22 cellular contexts compared by ENCODE assay signal in genomic region chr11:134686418-134686817, GRCh38.
A peak's percentile ranks its signal among the peaks of the same experiment; 100 is the strongest.
DNase-seq lines count a peak whose midpoint lies in the region; ATAC-seq and TF ChIP-seq lines count a peak whose summit lies in the region.
"Had no signal": no experiment of that assay in that cellular context is flagged by ENCODE, and none has a peak within 500 bp of the region (broad histone marks: within the 10 kb centered on the region; RNA-seq: fewer than 3 reads in every experiment).

No MANE protein-coding gene starts in this region.

- no peak overlapping the region for H4K8ac ChIP-seq in neuronal stem cell (ENCODE audit: low read depth, low read length)

- no peak overlapping the region for H2BK5ac ChIP-seq in neuronal stem cell (ENCODE audit: low read length)

- no peak overlapping the region for H3K4ac ChIP-seq in neuronal stem cell (ENCODE audit: low read length)

- H2AK5ac ChIP-seq in neuronal stem cell (ENCODE audit: low read depth, low read length) = no peak overlapping the region

- no peaks in the 10 kb centered on the region for H3K9me3 Mint-ChIP-seq in GM23338
- peaks cover 3% of the 10 kb centered on the region; the same call in 1 of the 2 replicates for H3K9me3 Mint-ChIP-seq in WTC11
- no peaks in the 10 kb centered on the region for H3K9me3 Mint-ChIP-seq in progenitor cell of endocrine pancreas (ENCODE audit: low read depth)
- H3K9me3 Mint-ChIP-seq: CD14-positive monocyte had no signal

- no peaks in the 10 kb centered on the region for H3K79me2 ChIP-seq in GM23338 (replicated peaks; ENCODE audit: insufficient read depth)

- no peaks in the 10 kb centered on the region for H3K9me2 ChIP-seq in GM23338 (ENCODE audit: insufficient read depth)

- no peak overlapping the region for H3K9ac ChIP-seq in neuronal stem cell (ENCODE audit: low read depth, low read length, poor library complexity)

- POLR2A ChIA-PET in WTC11 (lab: Charles Lee) = no interaction called here

- no peak overlapping the region for H3K23ac ChIP-seq in neuronal stem cell (ENCODE audit: low read depth, low read length, poor library complexity)

- H3K27ac Mint-ChIP-seq in GM23338 (no peak overlapping the region), WTC11 (no peak overlapping the region), progenitor cell of endocrine pancreas (no peak overlapping the region)
- H3K27ac Mint-ChIP-seq: CD14-positive monocyte had no signal

- TF ChIP-seq POLR2A in tibial nerve (IDR thresholded peaks at IDR 0.05) = no peak

- ATAC-seq in GM23338 (peak; percentile 93), WTC11 (peak; percentile 67; the same call in 1 of the 2 replicates), HG03378 (IDR thresholded peaks at IDR 0.05; ENCODE audit: unreplicated experiment) (no peak)

- no peak for TF ChIP-seq CTCF in GM23338 (conservative IDR thresholded peaks at IDR 0.05; ENCODE audit: low read depth in 2 of 2)
- no peak for TF ChIP-seq CTCF in WTC11 (IDR thresholded peaks at IDR 0.05)
- TF ChIP-seq CTCF in progenitor cell of endocrine pancreas (IDR thresholded peaks at IDR 0.05; ENCODE audit: unreplicated experiment) = no peak
- no peak for TF ChIP-seq CTCF in tibial nerve (IDR thresholded peaks at IDR 0.05)

- H3F3A ChIP-seq in GM23338 (replicated peaks; ENCODE audit: low read depth) = no peaks in the 10 kb centered on the region

- H3K9me3 ChIP-seq in neuronal stem cell (replicated peaks in 1 of 2; ENCODE audit: control insufficient read depth in 2 of 2, insufficient read depth in 1 of 2, low read depth in 1 of 2, low read length in 2 of 2) (no peaks in the 10 kb centered on the region), tibial nerve (no peaks in the 10 kb centered on the region)
- H3K9me3 ChIP-seq: SJSA1 had no signal

- no peaks in the 10 kb centered on the region for H4K20me1 ChIP-seq in GM23338 (replicated peaks; ENCODE audit: insufficient read depth)

- no peak overlapping the region for H2BK15ac ChIP-seq in neuronal stem cell (ENCODE audit: low read length)

- H3K27ac ChIP-seq in GM23338 (ENCODE audit: low read depth) (no peak overlapping the region), neuronal stem cell (replicated peaks; ENCODE audit: low read length) (no peak overlapping the region), tibial nerve (no peak overlapping the region)
- H3K27ac ChIP-seq: RWPE1, SJSA1 had no signal

- DNase-seq in GM23338 (ENCODE audit: low spot score) = peak; percentile 54
- DNase-seq in WTC11 (ENCODE audit: low spot score) = no peak
- peak; percentile 69 for DNase-seq in iPS-NIHi7 (ENCODE audit: extremely low spot score)
- peak; percentile 12 for DNase-seq in neuronal stem cell (ENCODE audit: low spot score)
- no peak for DNase-seq in progenitor cell of endocrine pancreas (ENCODE audit: low spot score, unreplicated experiment)
- DNase-seq in GM19240 (ENCODE audit: insufficient read length, low spot score) = no peak
- no peak for DNase-seq in tibial nerve (ENCODE audit: low spot score in 2 of 2)
- DNase-seq: ACHN; AML-193; IMR-90; MV-4-11; NCI-H1417 treated with DMSO at 0.1 percent for 48 hours; NCI-H2029; NCI-H2171; NCI-H446; NCI-H69; NK-92 treated with Interleukin-12 subunit alpha and Interleukin-12 subunit beta, amount 100 ng/mL, for 24 hours; OCI-M1 had no signal

- H3K4me3 ChIP-seq in GM23338 = no peak overlapping the region
- H3K4me3 ChIP-seq in neuronal stem cell (ENCODE audit: low read length in 2 of 2) = no peak overlapping the region
- H3K4me3 ChIP-seq in tibial nerve = no peak overlapping the region
- H3K4me3 ChIP-seq: SJSA1 had no signal

- H3K4me1 Mint-ChIP-seq in GM23338 = no peaks in the 10 kb centered on the region; the same call in 2 of the 3 replicates
- no peaks in the 10 kb centered on the region for H3K4me1 Mint-ChIP-seq in WTC11
- no peaks in the 10 kb centered on the region for H3K4me1 Mint-ChIP-seq in progenitor cell of endocrine pancreas (ENCODE audit: low read depth)
- H3K4me1 Mint-ChIP-seq: CD14-positive monocyte had no signal

- no peak for TF ChIP-seq EP300 in tibial nerve (IDR thresholded peaks at IDR 0.05)

- H3K27me3 Mint-ChIP-seq in GM23338 (ENCODE audit: insufficient read depth, low read depth, poor library complexity) = peaks cover 2% of the 10 kb centered on the region
- no peaks in the 10 kb centered on the region; the same call in 1 of the 2 replicates for H3K27me3 Mint-ChIP-seq in WTC11 (ENCODE audit: low read depth)
- peaks cover 11% of the 10 kb centered on the region for H3K27me3 Mint-ChIP-seq in progenitor cell of endocrine pancreas

- H3K4me3 Mint-ChIP-seq in GM23338 = no peak overlapping the region
- no peak overlapping the region for H3K4me3 Mint-ChIP-seq in WTC11
- no peak overlapping the region for H3K4me3 Mint-ChIP-seq in progenitor cell of endocrine pancreas (ENCODE audit: low read depth)
- H3K4me3 Mint-ChIP-seq: CD14-positive monocyte had no signal

- no peaks in the 10 kb centered on the region for H3K27me3 ChIP-seq in GM23338 (ENCODE audit: insufficient read depth)
- H3K27me3 ChIP-seq in neuronal stem cell (ENCODE audit: control insufficient read depth in 3 of 3, insufficient read depth in 3 of 3, low read depth in 1 of 3, low read length in 3 of 3) = peaks cover 0 to 4% (median 0%) of the 10 kb centered on the region in 3 experiments
- H3K27me3 ChIP-seq in tibial nerve = peaks cover 0 to 5% of the 10 kb centered on the region in 2 donors
- H3K27me3 ChIP-seq: SJSA1 had no signal

- CTCF ChIA-PET in WTC11 (lab: Charles Lee) = interaction anchor here (0.7 to 1.8 kb wide), 5 partner anchors 39 to 133 kb away, joined by 3 to 6 read pairs (median 3); no protein-coding TSS in a partner anchor

- H2BK12ac ChIP-seq in neuronal stem cell (ENCODE audit: low read length) = no peak overlapping the region

- no peak overlapping the region for H4K91ac ChIP-seq in neuronal stem cell (ENCODE audit: low read depth, low read length, poor library complexity)

- H3K14ac ChIP-seq in neuronal stem cell (ENCODE audit: low read length) = no peak overlapping the region

- WGBS in neuronal stem cell (ENCODE audit: extremely low coverage in 2 of 2, insufficient read length in 2 of 2, insufficient replicate concordance in 1 of 2), 2 donors = no CpG with 5 or more reads among the region's 5 CpGs
- WGBS in tibial nerve, 2 donors = 7 to 12% methylated on average over 5 of the region's 5 CpGs

- H2AFZ ChIP-seq in GM23338 = no peak overlapping the region
- no peak overlapping the region for H2AFZ ChIP-seq in neuronal stem cell (ENCODE audit: low read length)

- no peaks in the 10 kb centered on the region for H3K79me1 ChIP-seq in neuronal stem cell (ENCODE audit: low read depth, low read length)

- H3K4me2 ChIP-seq in GM23338 (no peak overlapping the region), neuronal stem cell (ENCODE audit: insufficient read depth, low read length, poor library complexity, severe bottlenecking) (no peak overlapping the region)

- H3K36me3 ChIP-seq in GM23338 (ENCODE audit: insufficient read depth) (no peaks in the 10 kb centered on the region), neuronal stem cell (replicated peaks in 1 of 2; ENCODE audit: control insufficient read depth in 2 of 2, insufficient read depth in 2 of 2, low read length in 2 of 2) (no peaks in the 10 kb centered on the region), tibial nerve (no peaks in the 10 kb centered on the region)
- H3K36me3 ChIP-seq: SJSA1 had no signal

- no peaks in the 10 kb centered on the region for H3K36me3 Mint-ChIP-seq in GM23338 (ENCODE audit: low read depth)
- no peaks in the 10 kb centered on the region for H3K36me3 Mint-ChIP-seq in WTC11
- no peaks in the 10 kb centered on the region for H3K36me3 Mint-ChIP-seq in progenitor cell of endocrine pancreas (ENCODE audit: insufficient read depth)
- H3K36me3 Mint-ChIP-seq: CD14-positive monocyte had no signal

- no peak overlapping the region for H3K18ac ChIP-seq in neuronal stem cell (ENCODE audit: low read length)

- peaks cover 7% of the 10 kb centered on the region for H3K4me1 ChIP-seq in GM23338 (ENCODE audit: insufficient read depth)
- peaks cover 0 to 3% of the 10 kb centered on the region in 2 donors for H3K4me1 ChIP-seq in neuronal stem cell (ENCODE audit: control insufficient read depth in 2 of 2, insufficient read depth in 1 of 2, low read depth in 1 of 2, low read length in 2 of 2)
- H3K4me1 ChIP-seq in tibial nerve = peaks cover 0 to 4% (median 0%) of the 10 kb centered on the region in 4 donors
- H3K4me1 ChIP-seq: SJSA1 had no signal

- H2BK120ac ChIP-seq in neuronal stem cell (ENCODE audit: low read depth, low read length) = no peak overlapping the region

TF ChIP-seq in WTC11, 78 proteins besides CTCF, POLR2A, EP300 and RAD21 (continues in another document):
- TF ChIP-seq NR2C2 (CRISPR knock-in tag; IDR thresholded peaks at IDR 0.05) = no peak
- TF ChIP-seq NR1H2 (CRISPR knock-in tag; IDR thresholded peaks at IDR 0.05) = no peak
- no peak for TF ChIP-seq CREB1 (CRISPR knock-in tag; IDR thresholded peaks at IDR 0.05)
- no peak for TF ChIP-seq SMAD4 (CRISPR knock-in tag; IDR thresholded peaks at IDR 0.05)
- no peak for TF ChIP-seq SMAD3 (CRISPR knock-in tag; IDR thresholded peaks at IDR 0.05; ENCODE audit: borderline replicate concordance)
- TF ChIP-seq ZNF512 (CRISPR knock-in tag; IDR thresholded peaks at IDR 0.05; ENCODE audit: borderline replicate concordance) = no peak
- no peak for TF ChIP-seq GABPB1 (CRISPR knock-in tag; IDR thresholded peaks at IDR 0.05)
- no peak for TF ChIP-seq ZNF219 (CRISPR knock-in tag; IDR thresholded peaks at IDR 0.05; ENCODE audit: borderline replicate concordance)
- TF ChIP-seq ZNF121 (CRISPR knock-in tag; IDR thresholded peaks at IDR 0.05) = no peak
- no peak for TF ChIP-seq ZNF232 (CRISPR knock-in tag; IDR thresholded peaks at IDR 0.05)
- no peak for TF ChIP-seq JUN (CRISPR knock-in tag; IDR thresholded peaks at IDR 0.05)

Comparison
In these comparisons a context has a peak if more than half of its experiments do, and no peak if none do; other contexts are left out.
1. DNase-seq: peak in GM23338 (single experiment), iPS-NIHi7 (single experiment) and neuronal stem cell (single experiment); none in WTC11 (single experiment), progenitor cell of endocrine pancreas (single experiment), GM19240 (single experiment) and tibial nerve (0 of 2).